Comparison of ENCODE assay signal across 2 cellular contexts in genomic region chr7:150339369-150339768, GRCh38.
TF ChIP-seq lines count a peak whose summit lies in the region.

No MANE protein-coding gene starts in this region.

TF ChIP-seq in GM12878, 131 proteins besides CTCF, POLR2A, EP300 and RAD21:
- TF ChIP-seq TCF3 (IDR thresholded peaks at IDR 0.05; ENCODE audit: borderline replicate concordance, insufficient read depth, low read depth, low read length) (no peak), SP1 (IDR thresholded peaks at IDR 0.05; ENCODE audit: low read depth, low read length) (no peak), ATF3 (IDR thresholded peaks at IDR 0.05; ENCODE audit: borderline replicate concordance, extremely low read depth, low read depth, low read length) (no peak), SUZ12 (IDR thresholded peaks at IDR 0.05; ENCODE audit: unreplicated experiment) (no peak), POU2F2 (IDR thresholded peaks at IDR 0.05; ENCODE audit: borderline replicate concordance, low read depth, low read length) (peak; percentile 53; the same call in 1 of the 3 replicates), RUNX3 (IDR thresholded peaks at IDR 0.05; ENCODE audit: low read length) (0 out of 2 replicates have a peak, but pooled peaks have one; percentile 34), ATF2 (IDR thresholded peaks at IDR 0.05; ENCODE audit: low read length) (0 out of 2 replicates have a peak, but pooled peaks have one; percentile 34)

TF ChIP-seq in liver, 16 proteins besides CTCF, POLR2A, EP300 and RAD21:
- TF ChIP-seq HNF4G (IDR thresholded peaks at IDR 0.05) = no peak
- no peak for TF ChIP-seq NR2F2 (IDR thresholded peaks at IDR 0.05)
- no peak for TF ChIP-seq MAX (IDR thresholded peaks at IDR 0.05)
- no peak for TF ChIP-seq JUND (IDR thresholded peaks at IDR 0.05)
- no peak for TF ChIP-seq YY1 (IDR thresholded peaks at IDR 0.05)
- no peak for TF ChIP-seq HNF4A (conservative IDR thresholded peaks at IDR 0.05)
- no peak for TF ChIP-seq EGR1 (IDR thresholded peaks at IDR 0.05; ENCODE audit: low read depth in 2 of 2)
- TF ChIP-seq GABPA (IDR thresholded peaks at IDR 0.05 in 1 of 2, conservative IDR thresholded peaks at IDR 0.05 in 1 of 2) = no peak
- TF ChIP-seq ATF3 (IDR thresholded peaks at IDR 0.05) = no peak
- no peak for TF ChIP-seq FOXA1 (IDR thresholded peaks at IDR 0.05)
- no peak for TF ChIP-seq TAF1 (conservative IDR thresholded peaks at IDR 0.05)
- no peak for TF ChIP-seq REST (IDR thresholded peaks at IDR 0.05)
TF ChIP-seq in liver: peak in this region for 0.
